Comparison of ENCODE assay signal across 8 cellular contexts in genomic region chr7:114085592-114086490, GRCh38.
DNase-seq lines count a peak whose midpoint lies in the region; TF ChIP-seq lines count a peak whose summit lies in the region.

No MANE protein-coding gene starts in this region.

- POLR2A ChIA-PET in OCI-LY7 (lab: Charles Lee): no interaction called here

- H3K4me3 ChIP-seq in HUES48 (ENCODE audit: low read depth, low read length): peak overlapping the region; percentile 84
- peak overlapping the region; percentile 60; the same call in 1 of the 2 replicates for H3K4me3 ChIP-seq in iPS DF 6.9 (ENCODE audit: low read length)
- H3K4me3 ChIP-seq in rectal smooth muscle tissue (ENCODE audit: low read length): peak overlapping the region; percentile 89
- H3K4me3 ChIP-seq in OCI-LY7 (ENCODE audit: low read depth, low read length, poor library complexity, severe bottlenecking): no peak overlapping the region

- no peak overlapping the region for H2AFZ ChIP-seq in OCI-LY7 (ENCODE audit: low read length)

- intact Hi-C loops in OCI-LY7 (cut with micrococcal nuclease; ENCODE audit: unreplicated experiment): no loop called here

- BruUV-seq in OCI-LY7 (replicated peaks; lab: Mats Ljungman, UMichigan): no TSS peak

- TF ChIP-seq CTCF in OCI-LY7 (conservative IDR thresholded peaks at IDR 0.05; ENCODE audit: low read length): no peak

- DNase-seq in activated gamma-delta T cell treated with Interleukin-2 at 50 U/mL for 16 hours (peak; percentile 7), activated gamma-delta T cell (lab: John Stamatoyannopoulos, UW) (no peak), OCI-M1 (lab: John Stamatoyannopoulos, UW) (peak; percentile 85), brain pericyte (ENCODE audit: low read depth, low spot score) (peak; percentile 76), iPS DF 6.9 (ENCODE audit: low read depth, low spot score) (no peak), OCI-LY7 (ENCODE audit: low spot score) (no peak)

- WGBS in iPS DF 6.9 (ENCODE audit: insufficient coverage, insufficient read length): no CpG with 5 or more reads among the region's 75 CpGs

- H3K27me3 ChIP-seq in HUES48 (ENCODE audit: control insufficient read depth, insufficient read depth, low read length): peaks cover 89% of the 10 kb centered on the region
- H3K27me3 ChIP-seq in iPS DF 6.9 (ENCODE audit: control insufficient read depth, insufficient read depth, low read length): peaks cover 42% of the 10 kb centered on the region
- H3K27me3 ChIP-seq in rectal smooth muscle tissue (ENCODE audit: control insufficient read depth, insufficient read depth, low read length): no peaks in the 10 kb centered on the region

- no peaks in the 10 kb centered on the region for H3K79me2 ChIP-seq in OCI-LY7 (ENCODE audit: insufficient read depth, low read depth, low read length)

- H3K36me3 ChIP-seq in HUES48 (ENCODE audit: control insufficient read depth, insufficient read depth, low read length) (no peaks in the 10 kb centered on the region), iPS DF 6.9 (ENCODE audit: control insufficient read depth, insufficient read depth, low read length) (no peaks in the 10 kb centered on the region), rectal smooth muscle tissue (ENCODE audit: control insufficient read depth, insufficient read depth, low read length) (no peaks in the 10 kb centered on the region), OCI-LY7 (ENCODE audit: insufficient read depth, low read length) (no peaks in the 10 kb centered on the region)

- no peaks in the 10 kb centered on the region for H4K20me1 ChIP-seq in OCI-LY7 (ENCODE audit: insufficient read depth, low read length)

- CTCF ChIA-PET in OCI-LY7 (lab: Charles Lee; ENCODE audit: unreplicated experiment): no interaction called here

- H3K4me1 ChIP-seq in HUES48 (ENCODE audit: control insufficient read depth, insufficient read depth, low read length) (peaks cover 24% of the 10 kb centered on the region), iPS DF 6.9 (ENCODE audit: control insufficient read depth, insufficient read depth, low read length) (peaks cover 3% of the 10 kb centered on the region; the same call in 1 of the 2 replicates), rectal smooth muscle tissue (ENCODE audit: control insufficient read depth, insufficient read depth, low read length) (peaks cover 6% of the 10 kb centered on the region), OCI-LY7 (ENCODE audit: insufficient read depth, low read length, poor library complexity, severe bottlenecking) (no peaks in the 10 kb centered on the region)

- H3K4me2 ChIP-seq in OCI-LY7 (ENCODE audit: low read length): no peak overlapping the region

- peak overlapping the region; percentile 63 for H3K9ac ChIP-seq in HUES48 (ENCODE audit: low read depth, low read length)
- H3K9ac ChIP-seq in rectal smooth muscle tissue (ENCODE audit: low read length): peak overlapping the region; percentile 40

- H3K9me2 ChIP-seq in OCI-LY7 (ENCODE audit: insufficient read depth, low read length): no peaks in the 10 kb centered on the region

- H3K9me3 ChIP-seq in HUES48 (ENCODE audit: control insufficient read depth, insufficient read depth, low read length): no peaks in the 10 kb centered on the region
- H3K9me3 ChIP-seq in iPS DF 6.9 (ENCODE audit: control insufficient read depth, insufficient read depth, low read length): no peaks in the 10 kb centered on the region
- H3K9me3 ChIP-seq in OCI-LY7 (ENCODE audit: low read length): no peaks in the 10 kb centered on the region

- H3K27ac ChIP-seq in HUES48 (ENCODE audit: low read depth, low read length) (peak overlapping the region; percentile 83), iPS DF 6.9 (ENCODE audit: low read length) (no peak overlapping the region), rectal smooth muscle tissue (ENCODE audit: low read depth, low read length) (peak overlapping the region; percentile 98), OCI-LY7 (ENCODE audit: low read depth, low read length, poor library complexity, severe bottlenecking) (no peak overlapping the region)

Comparison
In these comparisons a context has a peak if more than half of its experiments do, and no peak if none do; other contexts are left out.
1. DNase-seq: peak in activated gamma-delta T cell treated with Interleukin-2 at 50 U/mL for 16 hours (single experiment), OCI-M1 (single experiment) and brain pericyte (single experiment); none in activated gamma-delta T cell (single experiment), iPS DF 6.9 (single experiment) and OCI-LY7 (single experiment).
2. H3K27ac ChIP-seq: peak in HUES48 (single experiment) and rectal smooth muscle tissue (single experiment); none in iPS DF 6.9 (single experiment) and OCI-LY7 (single experiment).